18 cellular contexts compared by ENCODE assay signal in genomic region chr1:66343569-66344325, GRCh38.
DNase-seq lines count a peak whose midpoint lies in the region; ATAC-seq, FAIRE-seq and TF ChIP-seq lines count a peak whose summit lies in the region.
"Had no signal": no experiment of that assay in that cellular context is flagged by ENCODE, and none has a peak within 500 bp of the region (broad histone marks: within the 10 kb centered on the region; RNA-seq: fewer than 3 reads in every experiment).

No MANE protein-coding gene starts in this region.

- dilution Hi-C loops in mammary epithelial cell (cut with HindIII; ENCODE audit: low sequenced_read_pairs), result no loop called here

- H2AFZ ChIP-seq in mammary epithelial cell (ENCODE audit: low read depth, low read length), result no peak overlapping the region

- BruUV-seq in MCF 10A (replicated peaks; lab: Mats Ljungman, UMichigan), result no TSS peak
- no TSS peak for BruUV-seq in mammary epithelial cell (replicated peaks; lab: Mats Ljungman, UMichigan)

- H3K27me3 Mint-ChIP-seq in MCF 10A (ENCODE audit: insufficient read depth, unreplicated experiment), result no peaks in the 10 kb centered on the region
- H3K27me3 Mint-ChIP-seq in stimulated activated naive CD8-positive, alpha-beta T cell treated with anti-CD3 and anti-CD28 coated beads, Interleukin-15, amount 100 ng/mL, for 72 hours, result no peaks in the 10 kb centered on the region

- no peaks in the 10 kb centered on the region for H4K20me1 ChIP-seq in mammary epithelial cell (ENCODE audit: insufficient read depth, low read length)

- H3K4me3 ChIP-seq in mammary epithelial cell (replicated peaks in 1 of 3; ENCODE audit: insufficient read depth in 1 of 3, low read depth in 2 of 3, low read length in 3 of 3), result no peak overlapping the region
- H3K4me3 ChIP-seq: colonic mucosa, HAP-1, uterus had no signal

- no peaks in the 10 kb centered on the region for H3K9me3 Mint-ChIP-seq in MCF 10A (ENCODE audit: unreplicated experiment)
- no peaks in the 10 kb centered on the region for H3K9me3 Mint-ChIP-seq in stimulated activated naive CD8-positive, alpha-beta T cell treated with anti-CD3 and anti-CD28 coated beads, Interleukin-15, amount 100 ng/mL, for 72 hours

- intact Hi-C loops in MCF 10A (cut with micrococcal nuclease) (no loop called here), mammary epithelial cell (cut with micrococcal nuclease) (no loop called here)

- peaks cover 5% of the 10 kb centered on the region for H3K36me3 Mint-ChIP-seq in MCF 10A (ENCODE audit: insufficient read depth, unreplicated experiment)

- no peak overlapping the region for H3K27ac ChIP-seq in mammary epithelial cell (ENCODE audit: insufficient read depth, low read depth, low read length)
- H3K27ac ChIP-seq: colonic mucosa, uterus had no signal

- WGBS in mammary epithelial cell (ENCODE audit: low coverage, missing lambda C conversion rate), result 100% methylated on average over 1 of the region's 1 CpG

- no peak overlapping the region for H3K4me2 ChIP-seq in mammary epithelial cell (ENCODE audit: insufficient read depth, low read depth, low read length)

- POLR2A ChIA-PET in MCF 10A (lab: Yijun Ruan, JAX), result interaction anchor here (0.7 to 6.9 kb wide), 5 partner anchors 7 to 578 kb away, joined by 3 to 36 read pairs (median 4); no protein-coding TSS in a partner anchor

- CTCF ChIA-PET in MCF 10A (lab: Yijun Ruan, JAX), result interaction anchor here (0.6 to 1.8 kb wide), 9 partner anchors 9 to 271 kb away, joined by 3 to 6 read pairs (median 4); no protein-coding TSS in a partner anchor
- CTCF ChIA-PET in mammary epithelial cell (lab: Charles Lee; ENCODE audit: low non-redundant PET), result no interaction called here

- TF ChIP-seq CTCF in MCF 10A (IDR thresholded peaks at IDR 0.05; ENCODE audit: unreplicated experiment), result no peak
- TF ChIP-seq CTCF in mammary epithelial cell (conservative IDR thresholded peaks at IDR 0.05 in 1 of 2, IDR thresholded peaks at IDR 0.05 in 1 of 2; ENCODE audit: extremely low read depth in 1 of 2, insufficient read depth in 1 of 2, low read depth in 1 of 2, low read length in 2 of 2), result no peak

- peaks cover 9% of the 10 kb centered on the region for H3K4me1 Mint-ChIP-seq in MCF 10A (ENCODE audit: insufficient read depth, unreplicated experiment)
- peaks cover 79% of the 10 kb centered on the region for H3K4me1 Mint-ChIP-seq in stimulated activated naive CD8-positive, alpha-beta T cell treated with anti-CD3 and anti-CD28 coated beads, Interleukin-15, amount 100 ng/mL, for 72 hours

- H3K4me1 ChIP-seq in mammary epithelial cell (ENCODE audit: insufficient read depth, low read length), result no peaks in the 10 kb centered on the region
- H3K4me1 ChIP-seq: colonic mucosa, HAP-1, uterus had no signal

- no peak for FAIRE-seq in HTR-8/SVneo (lab: Jason Lieb, UNC)

- H3K4me3 Mint-ChIP-seq in MCF 10A (ENCODE audit: unreplicated experiment), result no peak overlapping the region
- H3K4me3 Mint-ChIP-seq in stimulated activated naive CD8-positive, alpha-beta T cell treated with anti-CD3 and anti-CD28 coated beads, Interleukin-15, amount 100 ng/mL, for 72 hours, result peak overlapping the region; percentile 38 to 59

- no peak overlapping the region for H3K27ac Mint-ChIP-seq in MCF 10A (ENCODE audit: low read depth, unreplicated experiment)
- H3K27ac Mint-ChIP-seq in stimulated activated naive CD8-positive, alpha-beta T cell treated with anti-CD3 and anti-CD28 coated beads, Interleukin-15, amount 100 ng/mL, for 72 hours, result no peak overlapping the region
- H3K27ac Mint-ChIP-seq: progenitor cell of endocrine pancreas had no signal

- no peak overlapping the region for H3K9ac ChIP-seq in mammary epithelial cell (ENCODE audit: insufficient read depth, low read length)

- in situ Hi-C loops in mammary epithelial cell (cut with MboI; ENCODE audit: low sequenced_read_pairs in 2 of 2), result no loop called here

- no peaks in the 10 kb centered on the region for H3K9me3 ChIP-seq in mammary epithelial cell (replicated peaks; ENCODE audit: insufficient read depth, low read length)
- H3K9me3 ChIP-seq: colonic mucosa, HAP-1, uterus had no signal

- peak; percentile 46 for DNase-seq in MCF 10A (ENCODE audit: unreplicated experiment)
- DNase-seq in mammary epithelial cell, result no peak
- peak; percentile 97 for DNase-seq in NCI-H82 (lab: John Stamatoyannopoulos, UW)
- DNase-seq in dermis blood vessel endothelial cell, result peak; percentile 49
- no peak for DNase-seq in stimulated activated naive CD8-positive, alpha-beta T cell treated with anti-CD3 and anti-CD28 coated beads, Interleukin-15, amount 100 ng/mL, for 72 hours
- DNase-seq in HTR-8/SVneo (ENCODE audit: insufficient read length, low spot score), result no peak
- DNase-seq in NCI-H2029 treated with DMSO at 0.1 percent for 48 hours (lab: John Stamatoyannopoulos, UW), result no peak
- DNase-seq in middle frontal gyrus (ENCODE audit: extremely low spot score, low spot score), result no peak
- DNase-seq: activated CD4-positive, alpha-beta T cell treated with anti-CD3 and anti-CD28 coated beads, Interleukin-2, amount 50 U/mL, for 48 hours; AML-193; colonic mucosa; EL; MV-4-11; PC-3; stimulated activated CD4-positive, alpha-beta T cell treated with anti-CD3 and anti-CD28 coated beads, Interleukin-2, amount 100 ng/mL, for 24 hours; uterus had no signal

- peaks cover 2% of the 10 kb centered on the region for H3K27me3 ChIP-seq in mammary epithelial cell (ENCODE audit: insufficient read depth, low read length)
- H3K27me3 ChIP-seq: colonic mucosa, uterus had no signal

- no peaks in the 10 kb centered on the region for H3K36me3 ChIP-seq in mammary epithelial cell (ENCODE audit: insufficient read depth, low read length)
- H3K36me3 ChIP-seq: colonic mucosa, HAP-1, uterus had no signal

- H3K79me2 ChIP-seq in mammary epithelial cell (ENCODE audit: insufficient read depth, low read length), result no peaks in the 10 kb centered on the region

- no peak for ATAC-seq in stimulated activated naive CD8-positive, alpha-beta T cell treated with anti-CD3 and anti-CD28 coated beads, Interleukin-15, amount 100 ng/mL, for 72 hours
- ATAC-seq: PC-3 had no signal

Comparison
In these comparisons a context has a peak if more than half of its experiments do, and no peak if none do; other contexts are left out.
1. DNase-seq: peak in MCF 10A (single experiment), NCI-H82 (single experiment) and dermis blood vessel endothelial cell (single experiment); none in mammary epithelial cell (single experiment), stimulated activated naive CD8-positive, alpha-beta T cell treated with anti-CD3 and anti-CD28 coated beads, Interleukin-15, amount 100 ng/mL, for 72 hours (0 of 2), HTR-8/SVneo (single experiment), NCI-H2029 treated with DMSO at 0.1 percent for 48 hours (single experiment) and middle frontal gyrus (single experiment).